ENCODE assay signal across 21 cellular contexts in the genomic region with DNA sequence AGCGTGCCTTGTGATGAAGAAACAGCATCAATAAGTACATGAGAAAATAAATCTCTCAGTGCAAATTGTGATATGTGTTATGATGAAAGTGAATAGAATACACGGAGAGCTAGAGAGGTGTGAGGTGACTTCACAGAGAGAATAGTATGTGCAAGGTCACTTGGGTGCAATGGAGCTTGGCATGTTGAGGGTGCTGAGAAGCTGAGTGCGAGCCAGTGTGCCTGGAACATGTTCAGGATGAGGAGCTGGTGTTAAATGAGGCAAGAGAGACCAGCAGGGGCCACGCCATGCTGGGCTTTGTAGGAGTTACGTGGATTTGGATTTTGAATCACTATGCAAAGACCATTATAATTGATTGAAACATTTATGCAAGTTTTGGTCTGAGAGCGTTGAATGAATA. TPM values are rescaled to one million over a fixed set of nuclear protein-coding genes. Genes with fewer than 3 reads are reported as not detected.
A peak's percentile ranks its signal among the peaks of the same experiment; 100 is the strongest.
DNase-seq lines count a peak whose midpoint lies in the region; ATAC-seq, FAIRE-seq and TF ChIP-seq lines count a peak whose summit lies in the region.
"Had no signal": no experiment of that assay in that cellular context is flagged by ENCODE, and none has a peak within 500 bp of the region (broad histone marks: within the 10 kb centered on the region; RNA-seq: fewer than 3 reads in every experiment).

No MANE protein-coding gene starts in this region.

- TF ChIP-seq POLR2A in HepG2 (IDR thresholded peaks at IDR 0.05; ENCODE audit: insufficient read depth in 1 of 2, low read depth in 2 of 2, low read length in 2 of 2), result no peak
- TF ChIP-seq POLR2A in right lobe of liver (IDR thresholded peaks at IDR 0.05), result no peak
- no peak for TF ChIP-seq POLR2A in H1 (IDR thresholded peaks at IDR 0.05; ENCODE audit: control extremely low read depth in 1 of 2, low read depth in 2 of 2, low read length in 2 of 2)

- H2BK12ac ChIP-seq in H1 (ENCODE audit: low read depth, low read length), result no peak overlapping the region

- WGBS in HepG2 (ENCODE audit: low lambda C conversion rate), result 95% methylated on average over 6 of the region's 6 CpGs
- 88% methylated on average over 5 of the region's 6 CpGs for WGBS in right lobe of liver (ENCODE audit: insufficient coverage, low coverage, low lambda C conversion rate, missing lambda C conversion rate)
- WGBS in H1 (ENCODE audit: extremely low coverage in 1 of 2, insufficient coverage in 1 of 2, insufficient read length in 1 of 2, insufficient replicate concordance in 2 of 2, low coverage in 1 of 2, low lambda C conversion rate in 2 of 2, missing lambda C conversion rate in 1 of 2), 2 experiments, result 70% methylated on average over 6 of the region's 6 CpGs; no CpG with 5 or more reads in 1 of the 2 experiments

- H3K79me1 ChIP-seq in H1 (ENCODE audit: low read depth, low read length), result no peaks in the 10 kb centered on the region; the same call in 1 of the 2 replicates

- CTCF ChIA-PET in HepG2 (lab: Yijun Ruan, JAX; ENCODE audit: low intra/inter-chr PET ratio, low total read pairs) (no interaction called here), H1 (lab: Charles Lee; ENCODE audit: partially characterized antibody) (interaction anchor here (0.7 to 2.3 kb wide), 3 partner anchors 17 to 1192 kb away, joined by 3 to 11 read pairs (median 4); no protein-coding TSS in a partner anchor)

- no peaks in the 10 kb centered on the region for H3K36me3 Mint-ChIP-seq in stimulated activated memory B cell treated with anti-CD40 and anti-IgM and Interleukin-4, amounts not matched to agents 10 μg/mL and 1 μg/mL and 100 μg/mL, for 72 hours
- H3K36me3 Mint-ChIP-seq: CD4-positive, CD25-positive, alpha-beta regulatory T cell; CD8-positive, alpha-beta memory T cell; IgD-negative memory B cell had no signal

- TF ChIP-seq CTCF in HepG2 (CRISPR knock-in tag; IDR thresholded peaks at IDR 0.05) (no peak), right lobe of liver (IDR thresholded peaks at IDR 0.05) (no peak), H1 (IDR thresholded peaks at IDR 0.05; ENCODE audit: control extremely low read depth in 1 of 3, insufficient read depth in 1 of 3, low read depth in 1 of 3, low read length in 3 of 3) (no peak), left ventricle myocardium inferior (IDR thresholded peaks at IDR 0.05; ENCODE audit: borderline replicate concordance) (no peak)

- no peak overlapping the region for H4K8ac ChIP-seq in H1 (ENCODE audit: extremely low read depth, insufficient read depth, low read length)

- H3K27ac ChIP-seq in HepG2 (ENCODE audit: extremely low read length, insufficient read depth, low read length), result peak overlapping the region; percentile 45
- no peak overlapping the region for H3K27ac ChIP-seq in right lobe of liver
- H3K27ac ChIP-seq in H1 (ENCODE audit: low read depth, low read length), result no peak overlapping the region
- H3K27ac ChIP-seq in left ventricle myocardium inferior (replicated peaks), result no peak overlapping the region

- H3K79me2 ChIP-seq in HepG2 (ENCODE audit: insufficient read depth, low read length) (no peaks in the 10 kb centered on the region), H1 (ENCODE audit: control insufficient read depth in 1 of 2, insufficient read depth in 2 of 2, low read length in 2 of 2) (no peaks in the 10 kb centered on the region)

- H3K4me1 ChIP-seq in HepG2 (ENCODE audit: insufficient read depth, low read length), result peaks cover 28% of the 10 kb centered on the region
- H3K4me1 ChIP-seq in right lobe of liver, result no peaks in the 10 kb centered on the region
- peaks cover 8 to 18% (median 12%) of the 10 kb centered on the region in 4 experiments; a peak in 6 of 7 replicates for H3K4me1 ChIP-seq in H1 (replicated peaks in 1 of 4; ENCODE audit: control insufficient read depth in 3 of 4, insufficient read depth in 4 of 4, low read length in 3 of 4)
- peaks cover 7% of the 10 kb centered on the region for H3K4me1 ChIP-seq in left ventricle myocardium inferior
- H3K4me1 ChIP-seq: BE2C had no signal

- H3K23ac ChIP-seq in H1 (ENCODE audit: insufficient read length), result no peak overlapping the region

- TF ChIP-seq EP300 in HepG2 (IDR thresholded peaks at IDR 0.05; ENCODE audit: low read depth in 2 of 2, low read length in 2 of 2), result no peak
- no peak for TF ChIP-seq EP300 in HepG2 (CRISPR knock-in tag; IDR thresholded peaks at IDR 0.05; ENCODE audit: borderline replicate concordance)
- TF ChIP-seq EP300 in H1 (IDR thresholded peaks at IDR 0.05; ENCODE audit: borderline replicate concordance in 1 of 2, low read depth in 2 of 2, low read length in 2 of 2), result no peak

- 0 out of 2 replicates have a peak overlapping the region, but pooled peaks have one; percentile 13 for H2BK20ac ChIP-seq in H1 (ENCODE audit: low read length)

- H3K4ac ChIP-seq in H1 (replicated peaks; ENCODE audit: insufficient read length, low read depth, low read length), result no peak overlapping the region

- H2BK15ac ChIP-seq in H1 (ENCODE audit: low read length), result peak overlapping the region; percentile 93

- POLR2A ChIA-PET in HepG2 (lab: Yijun Ruan, JAX), result interaction anchor here (2.0 kb wide), 1 partner anchor 12 kb away, joined by 8 read pairs; a partner anchor contains a TSS
- POLR2A ChIA-PET in H1 (lab: Charles Lee; ENCODE audit: partially characterized antibody), result interaction anchor here (6.0 to 7.6 kb wide), 2 partner anchors 12 to 17 kb away, joined by 55 to 120 read pairs; a partner anchor contains a TSS

- intact Hi-C loops in HepG2 (cut with micrococcal nuclease; ENCODE audit: unreplicated experiment) (no loop called here), right lobe of liver (cut with DNase I) (no loop called here), left ventricle myocardium inferior (cut with micrococcal nuclease) (no loop called here)

- H2BK5ac ChIP-seq in H1 (ENCODE audit: low read depth, low read length), result no peak overlapping the region

- 0 out of 2 replicates have a peak, but pooled peaks cover 2% of the 10 kb centered on the region for H3K23me2 ChIP-seq in H1 (ENCODE audit: low read depth, low read length)

- H3K14ac ChIP-seq in H1 (ENCODE audit: insufficient read length), result no peak overlapping the region

- peak overlapping the region; percentile 29; the same call in 1 of the 2 replicates for H3K4me2 ChIP-seq in HepG2 (ENCODE audit: low read depth, low read length)
- no peak overlapping the region for H3K4me2 ChIP-seq in H1 (ENCODE audit: insufficient read depth in 1 of 2, low read depth in 2 of 2, low read length in 2 of 2)

- H3K56ac ChIP-seq in H1 (replicated peaks; ENCODE audit: insufficient read length, low read depth, low read length), result no peak overlapping the region

- DNase-seq in HepG2 (ENCODE audit: low spot score) (no peak), right lobe of liver (no peak), H1 (ENCODE audit: low read depth in 1 of 2, low spot score in 2 of 2) (no peak), left ventricle myocardium inferior (peak; percentile 23), NCI-H2196 (lab: John Stamatoyannopoulos, UW; ENCODE audit: unreplicated experiment) (no peak), NCI-H446 (lab: John Stamatoyannopoulos, UW) (no peak)
- DNase-seq: ACHN; BE2C; C1 segment of cervical spinal cord; CD4-positive, CD25-positive, alpha-beta regulatory T cell; CD8-positive, alpha-beta memory T cell; COR-L47; DMS 273 treated with DMSO at 0.1 percent for 48 hours had no signal

- H3K27me3 Mint-ChIP-seq in stimulated activated memory B cell treated with anti-CD40 and anti-IgM and Interleukin-4, amounts not matched to agents 10 μg/mL and 1 μg/mL and 100 μg/mL, for 72 hours, result no peaks in the 10 kb centered on the region
- H3K27me3 Mint-ChIP-seq: CD4-positive, CD25-positive, alpha-beta regulatory T cell; CD8-positive, alpha-beta memory T cell; IgD-negative memory B cell had no signal

- TF ChIP-seq RAD21 in HepG2 (CRISPR knock-in tag; IDR thresholded peaks at IDR 0.05) (no peak), H1 (IDR thresholded peaks at IDR 0.05 in 1 of 2, conservative IDR thresholded peaks at IDR 0.05 in 1 of 2; ENCODE audit: low read depth in 2 of 2, low read length in 2 of 2) (no peak)

- no peak overlapping the region for H2BK120ac ChIP-seq in H1 (replicated peaks; ENCODE audit: low read depth, low read length)

- H3K4me3 ChIP-seq in HepG2 (replicated peaks in 1 of 3; ENCODE audit: insufficient read depth in 1 of 3, low read depth in 2 of 3, low read length in 3 of 3) (no peak overlapping the region), right lobe of liver (no peak overlapping the region), H1 (ENCODE audit: extremely low read depth in 1 of 4, insufficient read depth in 2 of 4, low read depth in 3 of 4, low read length in 4 of 4) (no peak overlapping the region), left ventricle myocardium inferior (no peak overlapping the region)
- H3K4me3 ChIP-seq: HAP-1 had no signal

- no peaks in the 10 kb centered on the region for H3K9me3 ChIP-seq in HepG2 (ENCODE audit: low read length)
- H3K9me3 ChIP-seq in right lobe of liver, result no peaks in the 10 kb centered on the region
- H3K9me3 ChIP-seq in H1 (ENCODE audit: insufficient read depth in 2 of 2, low read depth in 1 of 2, low read length in 1 of 2), result no peaks in the 10 kb centered on the region
- H3K9me3 ChIP-seq in left ventricle myocardium inferior (replicated peaks), result no peaks in the 10 kb centered on the region
- H3K9me3 ChIP-seq: BE2C, HAP-1 had no signal

- no peak overlapping the region for H2AFZ ChIP-seq in HepG2 (ENCODE audit: low read length)
- no peak overlapping the region for H2AFZ ChIP-seq in H1 (ENCODE audit: low read length)

- no TSS peak for BruUV-seq in HepG2 (replicated peaks; lab: Mats Ljungman, UMichigan)

- H4K5ac ChIP-seq in H1 (ENCODE audit: insufficient read length, low read depth, low read length), result no peak overlapping the region

- FAIRE-seq in HepG2 (lab: Jason Lieb, UNC) (no peak), H1 (lab: Jason Lieb, UNC) (no peak)
- FAIRE-seq: A204.1, G401.6, GM12891, GM19239, HTR-8/SVneo had no signal

- ATAC-seq in HepG2 (no peak), right lobe of liver (no peak)
- no peak for ATAC-seq in stimulated activated memory B cell treated with anti-CD40 and anti-IgM and Interleukin-4, amounts not matched to agents 10 μg/mL and 1 μg/mL and 100 μg/mL, for 72 hours

- H3K9ac ChIP-seq in HepG2 (ENCODE audit: insufficient read depth, low read depth, low read length), result no peak overlapping the region
- no peak overlapping the region for H3K9ac ChIP-seq in H1 (replicated peaks in 1 of 4; ENCODE audit: extremely low read depth in 1 of 4, low read depth in 3 of 4, low read length in 3 of 4)

- H3K27me3 ChIP-seq in HepG2 (ENCODE audit: control insufficient read depth in 1 of 2, insufficient read depth in 2 of 2, low read length in 2 of 2) (no peaks in the 10 kb centered on the region), right lobe of liver (no peaks in the 10 kb centered on the region), H1 (replicated peaks in 1 of 4; ENCODE audit: control insufficient read depth in 3 of 4, extremely low read depth in 1 of 4, insufficient read depth in 3 of 4, low read length in 3 of 4) (peaks cover 0 to 1% (median 0%) of the 10 kb centered on the region in 4 experiments; a peak in 4 of 7 replicates), left ventricle myocardium inferior (ENCODE audit: low read depth) (no peaks in the 10 kb centered on the region)
- H3K27me3 ChIP-seq: BE2C had no signal

- H3K4me1 Mint-ChIP-seq in stimulated activated memory B cell treated with anti-CD40 and anti-IgM and Interleukin-4, amounts not matched to agents 10 μg/mL and 1 μg/mL and 100 μg/mL, for 72 hours, result no peaks in the 10 kb centered on the region
- H3K4me1 Mint-ChIP-seq: CD4-positive, CD25-positive, alpha-beta regulatory T cell; CD8-positive, alpha-beta memory T cell; IgD-negative memory B cell had no signal

- in situ Hi-C loops in HepG2 (cut with HindIII; ENCODE audit: extremely low pct_ligation_motif_present, low pct_unique_long_range_greater_than_20kb), result no loop called here

- no peaks in the 10 kb centered on the region for H4K20me1 ChIP-seq in HepG2 (ENCODE audit: insufficient read depth, low read length)
- H4K20me1 ChIP-seq in H1 (replicated peaks in 1 of 2; ENCODE audit: control insufficient read depth in 1 of 2, insufficient read depth in 2 of 2, low read length in 2 of 2), result no peaks in the 10 kb centered on the region

- no peak overlapping the region for H3K4me3 Mint-ChIP-seq in stimulated activated memory B cell treated with anti-CD40 and anti-IgM and Interleukin-4, amounts not matched to agents 10 μg/mL and 1 μg/mL and 100 μg/mL, for 72 hours
- H3K4me3 Mint-ChIP-seq: CD4-positive, CD25-positive, alpha-beta regulatory T cell; CD8-positive, alpha-beta memory T cell; IgD-negative memory B cell had no signal

- no peak overlapping the region for H3K18ac ChIP-seq in H1 (ENCODE audit: extremely low read depth, low read length)

- no peaks in the 10 kb centered on the region for H3K9me3 Mint-ChIP-seq in stimulated activated memory B cell treated with anti-CD40 and anti-IgM and Interleukin-4, amounts not matched to agents 10 μg/mL and 1 μg/mL and 100 μg/mL, for 72 hours
- H3K9me3 Mint-ChIP-seq: CD4-positive, CD25-positive, alpha-beta regulatory T cell; CD8-positive, alpha-beta memory T cell; IgD-negative memory B cell had no signal

- H4K91ac ChIP-seq in H1 (replicated peaks; ENCODE audit: insufficient read length, low read length), result no peak overlapping the region

- H3K36me3 ChIP-seq in HepG2 (replicated peaks in 1 of 2; ENCODE audit: control insufficient read depth in 1 of 2, insufficient read depth in 2 of 2, low read length in 2 of 2) (no peaks in the 10 kb centered on the region), right lobe of liver (no peaks in the 10 kb centered on the region), H1 (ENCODE audit: control insufficient read depth in 2 of 4, insufficient read depth in 4 of 4, low read length in 3 of 4) (no peaks in the 10 kb centered on the region), left ventricle myocardium inferior (no peaks in the 10 kb centered on the region)
- H3K36me3 ChIP-seq: BE2C, HAP-1 had no signal

- 0 out of 2 replicates have a peak overlapping the region, but pooled peaks have one; percentile 83 for H2AK5ac ChIP-seq in H1 (ENCODE audit: low read depth, low read length)

- H3K27ac Mint-ChIP-seq in stimulated activated memory B cell treated with anti-CD40 and anti-IgM and Interleukin-4, amounts not matched to agents 10 μg/mL and 1 μg/mL and 100 μg/mL, for 72 hours, result no peak overlapping the region
- H3K27ac Mint-ChIP-seq: CD4-positive, CD25-positive, alpha-beta regulatory T cell; CD8-positive, alpha-beta memory T cell; IgD-negative memory B cell had no signal

RNA-seq across cellular contexts. Expression of a gene that starts 12.8 kb away (rescaled TPM):
- total RNA-seq in HepG2 (2016; rRNA removed; fragmentation: Illumina TruSeq; extraction: Trizol) (3,088 and 3,780 TPM in 2 replicates), right lobe of liver (100 to 1,000 TPM; 529 to 716 (median 601) TPM), left ventricle myocardium inferior (1,103 TPM)
- total RNA-seq in HepG2 (2016; cell fraction: cytosol; rRNA removed; fragmentation: Illumina TruSeq; extraction: Trizol; ENCODE audit: low read depth), result 5,231 and 5,883 TPM in 2 replicates
- total RNA-seq in HepG2 (2016; cell fraction: insoluble cytoplasmic fraction; rRNA removed; fragmentation: Illumina TruSeq; extraction: Trizol), result 3,142 and 4,044 TPM in 2 replicates
- 8,636 and 8,714 TPM in 2 replicates for total RNA-seq in HepG2 (2016; cell fraction: membrane; rRNA removed; fragmentation: Illumina TruSeq; extraction: Trizol)
- total RNA-seq in HepG2 (2016; cell fraction: nucleus; rRNA removed; fragmentation: Illumina TruSeq; extraction: Trizol), result 1,034 and 1,123 TPM in 2 replicates
- polyA plus RNA-seq in HepG2 (2011; rRNA removed) (2,494 and 3,235 TPM in 2 replicates), H1 (2011; rRNA removed) (2,869 and 4,867 TPM in 2 replicates)
- 5,279 and 7,061 TPM in 2 replicates for polyA plus RNA-seq in HepG2 (2011; cell fraction: cytosol; rRNA removed)
- polyA plus RNA-seq in HepG2 (2011; cell fraction: nucleus; rRNA removed), result 1,101 and 1,582 TPM in 2 replicates
- 4,860 and 5,270 TPM in 2 replicates for polyA plus RNA-seq in HepG2 (2012)
- 6,710 and 7,365 TPM in 2 replicates for polyA plus RNA-seq in HepG2 (2016; cell fraction: cytosol; fragmentation: Illumina TruSeq; extraction: Trizol; ENCODE audit: low read depth)
- polyA plus RNA-seq in HepG2 (2016; cell fraction: insoluble cytoplasmic fraction; fragmentation: Illumina TruSeq; extraction: Trizol; ENCODE audit: low read depth), result 3,899 and 4,251 TPM in 2 replicates
- 8,662 and 8,713 TPM in 2 replicates for polyA plus RNA-seq in HepG2 (2016; cell fraction: membrane; fragmentation: Illumina TruSeq; extraction: Trizol; ENCODE audit: low read depth)
- 1,932 and 2,053 TPM in 2 replicates for polyA plus RNA-seq in HepG2 (2016; cell fraction: nucleus; fragmentation: Illumina TruSeq; extraction: Trizol; ENCODE audit: insufficient read depth, low read depth)
- polyA minus RNA-seq in HepG2 (2011; rRNA and poly(A)+ RNA removed; ENCODE audit: low replicate concordance), result 223 and 384 TPM in 2 replicates
- polyA minus RNA-seq in HepG2 (2011; cell fraction: cytosol; rRNA and poly(A)+ RNA removed), result 832 and 989 TPM in 2 replicates
- polyA minus RNA-seq in HepG2 (2011; cell fraction: nucleus; rRNA and poly(A)+ RNA removed), result 229 and 360 TPM in 2 replicates
- 2,559 and 2,561 TPM in 2 replicates for total RNA-seq in H1 (2021; fragmentation: NEBNext Ultra II Directional; extraction: Animal tissue kit (Norgen Biotek cat#: 25700))
- 6,096 TPM for polyA plus RNA-seq in H1 (2011; cell fraction: cytosol; rRNA removed)
- polyA plus RNA-seq in H1 (2011; cell fraction: nucleus; rRNA removed), result 1,659 TPM
- 4,061 to 6,536 TPM (median 5,485 TPM) in 4 replicates for polyA plus RNA-seq in H1 (2012, experiment 1 of 2)
- 4,122 TPM for polyA plus RNA-seq in H1 (2012, experiment 2 of 2)
- polyA plus RNA-seq in H1 (2013, experiment 1 of 2), result 3,517 TPM
- 3,428 TPM for polyA plus RNA-seq in H1 (2013, experiment 2 of 2)
- polyA minus RNA-seq in H1 (2011; rRNA and poly(A)+ RNA removed), result 1,403 and 1,559 TPM in 2 replicates
- 652 TPM for polyA minus RNA-seq in H1 (2011; cell fraction: cytosol; rRNA and poly(A)+ RNA removed)
- polyA minus RNA-seq in H1 (2011; cell fraction: nucleus; rRNA and poly(A)+ RNA removed), result 457 TPM
